Comparison of ENCODE assay signal across 8 cellular contexts in genomic region chr17:82551779-82552457, GRCh38.
DNase-seq lines count a peak whose midpoint lies in the region; ATAC-seq and TF ChIP-seq lines count a peak whose summit lies in the region.

No MANE protein-coding gene starts in this region.

- H3K79me2 ChIP-seq in MM.1S (ENCODE audit: low read length) = peaks cover 99% of the 10 kb centered on the region

- H3K27me3 ChIP-seq in MM.1S (replicated peaks; ENCODE audit: insufficient read depth, low read length) = no peaks in the 10 kb centered on the region

- peaks cover 15% of the 10 kb centered on the region for H3K4me1 ChIP-seq in MM.1S (ENCODE audit: low read length)

- 0 out of 2 replicates have a peak overlapping the region, but pooled peaks have one; percentile 4 for H3K4me2 ChIP-seq in MM.1S (ENCODE audit: low read depth, low read length)

- H4K20me1 ChIP-seq in MM.1S (ENCODE audit: insufficient read depth, low read length) = peaks cover 52% of the 10 kb centered on the region

- H3K9me3 ChIP-seq in MM.1S (replicated peaks; ENCODE audit: insufficient read depth, low read length) = no peaks in the 10 kb centered on the region

- no peak overlapping the region for H3K4me3 Mint-ChIP-seq in activated naive CD8-positive, alpha-beta T cell treated with anti-CD3 and anti-CD28 coated beads, Interleukin-2, amount 50 U/mL, for 24 hours

- peaks cover 58% of the 10 kb centered on the region for H3K4me1 Mint-ChIP-seq in activated naive CD8-positive, alpha-beta T cell treated with anti-CD3 and anti-CD28 coated beads, Interleukin-2, amount 50 U/mL, for 24 hours

- ATAC-seq in GM21786 (IDR thresholded peaks at IDR 0.05; ENCODE audit: unreplicated experiment) (peak; percentile 74), GM19455 (IDR thresholded peaks at IDR 0.05; ENCODE audit: unreplicated experiment) (no peak)
- peak; percentile 99 for ATAC-seq in activated naive CD8-positive, alpha-beta T cell treated with anti-CD3 and anti-CD28 coated beads, Interleukin-2, amount 50 U/mL, for 24 hours

- H2AFZ ChIP-seq in MM.1S (ENCODE audit: low read length) = no peak overlapping the region

- H3K36me3 ChIP-seq in MM.1S (replicated peaks; ENCODE audit: insufficient read depth, low read length) = no peaks in the 10 kb centered on the region

- peak; percentile 26 for DNase-seq in DMS53 treated with DMSO at 0.1 percent for 48 hours (lab: John Stamatoyannopoulos, UW; ENCODE audit: unreplicated experiment)
- peak; percentile 86 for DNase-seq in MM.1S
- DNase-seq in T-helper 2 cell = peak; percentile 46 to 81 (median 58)
- peak; percentile 75 for DNase-seq in activated naive CD8-positive, alpha-beta T cell treated with anti-CD3 and anti-CD28 coated beads, Interleukin-2, amount 50 U/mL, for 24 hours
- peak; percentile 85 for DNase-seq in hepatic stellate cell (ENCODE audit: low spot score)
- peak; percentile 71 to 76 for DNase-seq in stimulated activated CD4-positive, alpha-beta T cell treated with anti-CD3 and anti-CD28 coated beads, Interleukin-15, amount 100 ng/mL, for 48 hours (ENCODE audit: low read depth in 2 of 2)

- H3K9me3 Mint-ChIP-seq in activated naive CD8-positive, alpha-beta T cell treated with anti-CD3 and anti-CD28 coated beads, Interleukin-2, amount 50 U/mL, for 24 hours = no peaks in the 10 kb centered on the region

- H3K27me3 Mint-ChIP-seq in activated naive CD8-positive, alpha-beta T cell treated with anti-CD3 and anti-CD28 coated beads, Interleukin-2, amount 50 U/mL, for 24 hours = no peaks in the 10 kb centered on the region

- no peak overlapping the region for H3K9ac ChIP-seq in MM.1S (ENCODE audit: low read length)

- H3K36me3 Mint-ChIP-seq in activated naive CD8-positive, alpha-beta T cell treated with anti-CD3 and anti-CD28 coated beads, Interleukin-2, amount 50 U/mL, for 24 hours (ENCODE audit: low read depth) = no peaks in the 10 kb centered on the region

- no peak overlapping the region for H3K4me3 ChIP-seq in MM.1S (ENCODE audit: low read length)

- H3K27ac ChIP-seq in MM.1S (ENCODE audit: low read length) = no peak overlapping the region

- peaks cover 13% of the 10 kb centered on the region; the same call in 1 of the 2 replicates for H3F3A ChIP-seq in MM.1S (ENCODE audit: insufficient read depth, low read length)

- no peaks in the 10 kb centered on the region for H3K9me2 ChIP-seq in MM.1S (replicated peaks; ENCODE audit: insufficient read depth, low read length)

- no peak overlapping the region for H3K27ac Mint-ChIP-seq in activated naive CD8-positive, alpha-beta T cell treated with anti-CD3 and anti-CD28 coated beads, Interleukin-2, amount 50 U/mL, for 24 hours

- TF ChIP-seq CTCF in MM.1S (IDR thresholded peaks at IDR 0.05; ENCODE audit: low read length) = peak; percentile 89

Comparison
In these comparisons a context has a peak if more than half of its experiments do, and no peak if none do; other contexts are left out.
1. DNase-seq: peak in every context shown above with its lines; median percentile 86 in MM.1S; 85 in hepatic stellate cell; 75 in activated naive CD8-positive, alpha-beta T cell treated with anti-CD3 and anti-CD28 coated beads, Interleukin-2, amount 50 U/mL, for 24 hours; 74 in stimulated activated CD4-positive, alpha-beta T cell treated with anti-CD3 and anti-CD28 coated beads, Interleukin-15, amount 100 ng/mL, for 48 hours; 58 in T-helper 2 cell; 26 in DMS53 treated with DMSO at 0.1 percent for 48 hours.